17 cellular contexts compared by ENCODE assay signal in genomic region chr1:153360190-153360589, GRCh38. TPM values are rescaled to one million over a fixed set of nuclear protein-coding genes. Genes with fewer than 3 reads are reported as not detected.
DNase-seq lines count a peak whose midpoint lies in the region; ATAC-seq lines count a peak whose summit lies in the region.
"Had no signal": no experiment of that assay in that cellular context is flagged by ENCODE, and none has a peak within 500 bp of the region (broad histone marks: within the 10 kb centered on the region; RNA-seq: fewer than 3 reads in every experiment).

No MANE protein-coding gene starts in this region.

- peak; percentile 0 for ATAC-seq in esophagus mucosa
- no peak for ATAC-seq in HG03342 (IDR thresholded peaks at IDR 0.05; ENCODE audit: unreplicated experiment)
- ATAC-seq: K562 had no signal

- H3K4me1 ChIP-seq in mononuclear cell (ENCODE audit: insufficient read depth, low read length), result peaks cover 73% of the 10 kb centered on the region

- DNase-seq in CD1c-positive myeloid dendritic cell (ENCODE audit: extremely low spot score), result peak; percentile 57
- DNase-seq in MV-4-11 (lab: John Stamatoyannopoulos, UW), result peak; percentile 12
- no peak for DNase-seq in NCI-H226
- DNase-seq in foreskin melanocyte, result no peak
- DNase-seq: ACHN; AML-193; Calu3; CD4-positive, alpha-beta T cell; DMS79; HCEC 1CT; NCI-H146; NCI-H2081; NCI-H524 had no signal

- H3K27me3 ChIP-seq in mononuclear cell (ENCODE audit: insufficient read depth, low read length), result no peaks in the 10 kb centered on the region

- peak overlapping the region; percentile 61 for H3K4me3 ChIP-seq in mononuclear cell (ENCODE audit: low read length)
- H3K4me3 ChIP-seq: K562 had no signal

- no peaks in the 10 kb centered on the region for H3K9me3 ChIP-seq in mononuclear cell (ENCODE audit: low read depth, low read length)

RNA-seq across cellular contexts. Expression of gene S100A9, which starts 2.5 kb away (rescaled TPM):
- 34,355 TPM for total RNA-seq in esophagus mucosa
- 5,352 TPM for total RNA-seq in mononuclear cell

RNA-seq across cellular contexts. Expression of gene PGLYRP4, which starts 11.5 kb away (rescaled TPM):
- total RNA-seq in esophagus mucosa (14.5 TPM), mononuclear cell (not detected)
- total RNA-seq: CD4-positive, alpha-beta T cell had no signal

RNA-seq across cellular contexts. Expression of gene S100A12, which starts 15.2 kb away (rescaled TPM):
- total RNA-seq in esophagus mucosa (65.2 TPM), mononuclear cell (428 TPM)
- total RNA-seq: Calu3, K562 had no signal

RNA-seq across cellular contexts. Expression of gene S100A8, which starts 30.7 kb away (rescaled TPM):
- total RNA-seq in esophagus mucosa (27,439 TPM), mononuclear cell (801 TPM)
- total RNA-seq: Calu3 had no signal

RNA-seq across cellular contexts. Expression of gene PGLYRP3, which starts 47.4 kb away (rescaled TPM):
- 31.3 TPM for total RNA-seq in esophagus mucosa
- not detected for total RNA-seq in mononuclear cell
- total RNA-seq: Calu3; CD4-positive, alpha-beta T cell; K562 had no signal

Comparison
In these comparisons a context has a peak if more than half of its experiments do, and no peak if none do; other contexts are left out.
1. DNase-seq: peak in CD1c-positive myeloid dendritic cell (single experiment) and MV-4-11 (single experiment); none in NCI-H226 (single experiment) and foreskin melanocyte (single experiment).
2. RNA of gene PGLYRP4, which starts 11.5 kb away (total RNA-seq): 14.5 TPM in esophagus mucosa (single experiment); not detected in mononuclear cell (single experiment); every median in the first group is over 10 times any median in the second.